In the genomic region with DNA sequence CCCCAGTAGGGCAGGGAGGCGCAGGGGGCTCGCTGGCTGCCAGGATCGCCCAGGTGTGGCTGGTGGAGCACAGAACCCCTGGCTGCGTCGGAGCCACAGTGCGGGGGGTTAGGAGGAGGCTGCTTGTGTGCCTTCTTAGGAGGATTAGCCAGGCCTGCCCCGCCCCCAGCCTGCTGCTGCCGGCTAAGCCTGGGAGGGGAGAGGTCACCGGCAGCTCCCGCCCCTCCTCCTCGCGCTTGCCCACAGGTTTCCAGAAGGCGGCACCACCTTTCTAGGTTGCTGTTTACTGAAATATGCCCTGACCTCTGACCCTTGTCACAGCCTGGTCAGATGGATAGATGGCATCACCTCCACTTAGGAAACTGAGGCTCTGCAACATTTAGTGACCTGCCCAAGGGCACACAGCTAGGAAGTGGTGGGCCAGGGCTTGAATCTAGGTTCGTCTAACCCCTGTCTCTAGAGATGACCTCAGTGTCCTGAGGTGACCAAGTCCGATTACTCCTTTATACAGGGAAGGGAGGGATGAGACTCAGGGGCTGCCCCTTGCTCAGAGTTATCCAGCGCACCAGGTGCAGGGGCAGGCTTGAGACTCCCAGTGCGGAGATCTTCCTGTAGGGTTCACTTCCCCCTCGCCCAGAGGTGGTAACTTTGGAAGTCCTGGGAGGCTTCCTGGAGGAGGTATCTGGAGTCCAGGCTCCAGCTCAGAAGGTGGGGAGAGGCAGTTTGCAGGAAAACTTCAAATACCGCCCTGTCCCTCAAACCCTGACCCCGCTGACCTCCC, we compare ENCODE assay signal across 22 cellular contexts. TPM values are rescaled to one million over a fixed set of nuclear protein-coding genes. Genes with fewer than 3 reads are reported as not detected.
DNase-seq lines count a peak whose midpoint lies in the region; ATAC-seq and TF ChIP-seq lines count a peak whose summit lies in the region.
"Had no signal": no experiment of that assay in that cellular context is flagged by ENCODE, and none has a peak within 500 bp of the region (broad histone marks: within the 10 kb centered on the region; RNA-seq: fewer than 3 reads in every experiment).

No MANE protein-coding gene starts in this region.

- intact Hi-C loops in Right ventricle myocardium inferior (cut with DNase I) (no loop called here), left ventricle myocardium inferior (cut with micrococcal nuclease) (no loop called here), esophagus muscularis mucosa (cut with DNase I) (no loop called here)

- H3K36me3 ChIP-seq in left ventricle myocardium inferior, result no peaks in the 10 kb centered on the region
- H3K36me3 ChIP-seq in esophagus muscularis mucosa, result no peaks in the 10 kb centered on the region
- H3K36me3 ChIP-seq: MG63 had no signal

- DNase-seq in Right ventricle myocardium inferior (ENCODE audit: missing footprints) (peak; percentile 52), left ventricle myocardium inferior (no peak), ecto neural progenitor cell (ENCODE audit: low spot score) (peak; percentile 94), left kidney (ENCODE audit: low read depth, low spot score) (peak; percentile 78), retinal pigment epithelial cell (ENCODE audit: low read depth) (peak; percentile 56), germinal center (ENCODE audit: low spot score) (no peak), esophagus muscularis mucosa (ENCODE audit: extremely low spot score) (no peak)
- DNase-seq: body of pancreas; Calu3; foreskin keratinocyte; GOT3; MG63; NCI-H1436; NK-92 treated with Interleukin-12 subunit alpha and Interleukin-12 subunit beta, amount 100 ng/mL, for 24 hours; stimulated activated CD4-positive, alpha-beta T cell treated with anti-CD3 and anti-CD28 coated beads, Interleukin-4, amount 100 ng/mL, for 1 hour; T1000 had no signal

- H3K27me3 ChIP-seq in left ventricle myocardium inferior (ENCODE audit: low read depth) (no peaks in the 10 kb centered on the region), esophagus muscularis mucosa (no peaks in the 10 kb centered on the region)
- H3K27me3 ChIP-seq: body of pancreas, foreskin keratinocyte, MG63 had no signal

- no peak for TF ChIP-seq POLR2A in esophagus muscularis mucosa (IDR thresholded peaks at IDR 0.05; ENCODE audit: low read depth)

- H3K4me3 ChIP-seq in left ventricle myocardium inferior (no peak overlapping the region), retinal pigment epithelial cell (ENCODE audit: low read length) (no peak overlapping the region), esophagus muscularis mucosa (no peak overlapping the region)
- H3K4me3 ChIP-seq: body of pancreas, lung, MG63 had no signal

- ATAC-seq in Right ventricle myocardium inferior (no peak), GM19023 (IDR thresholded peaks at IDR 0.05; ENCODE audit: unreplicated experiment) (no peak)
- ATAC-seq: body of pancreas, foreskin keratinocyte had no signal

- H3K27ac ChIP-seq in left ventricle myocardium inferior (replicated peaks) (no peak overlapping the region), esophagus muscularis mucosa (replicated peaks in 1 of 4) (no peak overlapping the region)
- H3K27ac ChIP-seq: 22Rv1, body of pancreas, epithelial cell of prostate, foreskin keratinocyte, parathyroid adenoma had no signal

- WGBS in esophagus muscularis mucosa, result 69% methylated on average over 19 of the region's 20 CpGs

- TF ChIP-seq CTCF in left ventricle myocardium inferior (IDR thresholded peaks at IDR 0.05; ENCODE audit: borderline replicate concordance), result no peak
- TF ChIP-seq CTCF in retinal pigment epithelial cell (conservative IDR thresholded peaks at IDR 0.05; ENCODE audit: low read depth, low read length), result no peak
- TF ChIP-seq CTCF in esophagus muscularis mucosa (IDR thresholded peaks at IDR 0.05), result no peak

- no peaks in the 10 kb centered on the region for H3K9me3 ChIP-seq in left ventricle myocardium inferior (replicated peaks)
- no peaks in the 10 kb centered on the region for H3K9me3 ChIP-seq in esophagus muscularis mucosa
- H3K9me3 ChIP-seq: body of pancreas, MG63 had no signal

- TF ChIP-seq EP300 in esophagus muscularis mucosa (IDR thresholded peaks at IDR 0.05), result no peak

- H3K4me1 ChIP-seq in left ventricle myocardium inferior, result no peaks in the 10 kb centered on the region
- H3K4me1 ChIP-seq in esophagus muscularis mucosa, result peaks cover 0 to 11% (median 4%) of the 10 kb centered on the region in 4 donors
- H3K4me1 ChIP-seq: body of pancreas, foreskin keratinocyte, parathyroid adenoma had no signal

RNA-seq across cellular contexts. Expression of a gene that starts 44.0 kb away (rescaled TPM):
- 7.0 TPM for total RNA-seq in Right ventricle myocardium inferior
- total RNA-seq in left ventricle myocardium inferior, result 3.2 TPM
- 1 to 10 TPM; 4.8 to 9.1 (median 6.4) TPM for total RNA-seq in esophagus muscularis mucosa
- total RNA-seq: IMR-90 had no signal

Comparison
In these comparisons a context has a peak if more than half of its experiments do, and no peak if none do; other contexts are left out.
1. DNase-seq: peak in Right ventricle myocardium inferior (single experiment), ecto neural progenitor cell (single experiment), left kidney (single experiment) and retinal pigment epithelial cell (single experiment); none in left ventricle myocardium inferior (single experiment), germinal center (single experiment) and esophagus muscularis mucosa (single experiment).